In genomic region chr16:53503270-53503911, GRCh38 we compare ENCODE assay signal across 8 cellular contexts. TPM values are rescaled to one million over a fixed set of nuclear protein-coding genes. Genes with fewer than 3 reads are reported as not detected.
A peak's percentile ranks its signal among the peaks of the same experiment; 100 is the strongest.
DNase-seq lines count a peak whose midpoint lies in the region; ATAC-seq and TF ChIP-seq lines count a peak whose summit lies in the region.

No MANE protein-coding gene starts in this region.

- H2BK5ac ChIP-seq in mesendoderm (ENCODE audit: low read length) = peak overlapping the region; percentile 79

- H3K4me3 Mint-ChIP-seq in Calu3 (ENCODE audit: low read depth, unreplicated experiment) = peak overlapping the region; percentile 89

- peak overlapping the region; percentile 86 for H3K27ac ChIP-seq in HUES48 (ENCODE audit: low read depth, low read length)
- H3K27ac ChIP-seq in mesendoderm (ENCODE audit: low read depth, low read length) = peak overlapping the region; percentile 71

- peak overlapping the region; percentile 75 for H3K27ac Mint-ChIP-seq in Calu3 (ENCODE audit: unreplicated experiment)

- H3K4me1 ChIP-seq in HUES48 (ENCODE audit: control insufficient read depth, insufficient read depth, low read length) (peaks cover 18% of the 10 kb centered on the region), NT2/D1 (ENCODE audit: insufficient read depth, insufficient read length) (peaks cover 8% of the 10 kb centered on the region), endocrine pancreas (ENCODE audit: control insufficient read depth, insufficient read depth, low read length) (peaks cover 9% of the 10 kb centered on the region), mesendoderm (ENCODE audit: control insufficient read depth, low read depth, low read length) (peaks cover 14% of the 10 kb centered on the region)

- no CpG with 5 or more reads among the region's 46 CpGs for WGBS in mesendoderm (ENCODE audit: extremely low coverage, insufficient coverage, low lambda C conversion rate)

- peak overlapping the region; percentile 48 for H4K5ac ChIP-seq in mesendoderm (ENCODE audit: low read length)

- no peak for TF ChIP-seq CTCF in Calu3 (IDR thresholded peaks at IDR 0.05; ENCODE audit: unreplicated experiment)

- DNase-seq in Calu3 (peak; percentile 100), NT2/D1 (ENCODE audit: low read depth, low spot score) (peak; percentile 100), mesendoderm (peak; percentile 100)
- peak; percentile 100 for DNase-seq in activated CD8-positive, alpha-beta memory T cell treated with anti-CD3 and anti-CD28 coated beads, Interleukin-2, amount 50 U/mL, for 24 hours (ENCODE audit: extremely low read depth)
- DNase-seq in stimulated activated CD8-positive, alpha-beta memory T cell treated with anti-CD3 and anti-CD28 coated beads, Interleukin-12 subunit alpha, Interleukin-12 subunit beta, amount 100 ng/mL, for 4 hours (ENCODE audit: low read depth) = peak; percentile 99

- no peak overlapping the region for H4K8ac ChIP-seq in mesendoderm (ENCODE audit: low read depth, low read length)

- H3K4me2 ChIP-seq in mesendoderm (ENCODE audit: low read length) = peak overlapping the region; percentile 70

- no peak overlapping the region for H2BK15ac ChIP-seq in mesendoderm (replicated peaks; ENCODE audit: low read depth)

- H3K56ac ChIP-seq in mesendoderm (ENCODE audit: low read length) = peak overlapping the region; percentile 96

- peaks cover 33% of the 10 kb centered on the region for H3K4me1 Mint-ChIP-seq in Calu3 (ENCODE audit: low read depth, unreplicated experiment)

- ATAC-seq in GM21423 (IDR thresholded peaks at IDR 0.05; ENCODE audit: unreplicated experiment) = peak; percentile 94

- H3K27me3 ChIP-seq in HUES48 (ENCODE audit: control insufficient read depth, insufficient read depth, low read length) (no peaks in the 10 kb centered on the region), NT2/D1 (ENCODE audit: insufficient read depth, insufficient read length) (peaks cover 14% of the 10 kb centered on the region), endocrine pancreas (ENCODE audit: control insufficient read depth, insufficient read depth, low read length) (no peaks in the 10 kb centered on the region), mesendoderm (ENCODE audit: insufficient read depth, low read length, poor library complexity) (no peaks in the 10 kb centered on the region)

- peaks cover 11% of the 10 kb centered on the region for H3K36me3 ChIP-seq in HUES48 (ENCODE audit: control insufficient read depth, insufficient read depth, low read length)
- H3K36me3 ChIP-seq in NT2/D1 (ENCODE audit: insufficient read depth, insufficient read length, low read length) = peaks cover 2% of the 10 kb centered on the region
- no peaks in the 10 kb centered on the region for H3K36me3 ChIP-seq in endocrine pancreas (ENCODE audit: control insufficient read depth, insufficient read depth, low read length)
- no peaks in the 10 kb centered on the region for H3K36me3 ChIP-seq in mesendoderm (ENCODE audit: control insufficient read depth, insufficient read depth, low read length)

- H3K9me3 Mint-ChIP-seq in Calu3 (ENCODE audit: low read depth, unreplicated experiment) = no peaks in the 10 kb centered on the region

- peak overlapping the region; percentile 87 for H3K4me3 ChIP-seq in HUES48 (ENCODE audit: low read depth, low read length)
- H3K4me3 ChIP-seq in NT2/D1 (ENCODE audit: insufficient read length, low read depth) = peak overlapping the region; percentile 79
- H3K4me3 ChIP-seq in endocrine pancreas (ENCODE audit: control insufficient read depth, insufficient read depth, low read length) = no peak overlapping the region
- peak overlapping the region; percentile 60 for H3K4me3 ChIP-seq in mesendoderm (ENCODE audit: low read length)

- H2BK120ac ChIP-seq in mesendoderm (ENCODE audit: low read depth, low read length) = no peak overlapping the region

- H3K36me3 Mint-ChIP-seq in Calu3 (ENCODE audit: insufficient read depth, unreplicated experiment) = peaks cover 47% of the 10 kb centered on the region

- H2AK5ac ChIP-seq in mesendoderm (ENCODE audit: low read length) = no peak overlapping the region

- H3K4ac ChIP-seq in mesendoderm (ENCODE audit: low read depth, low read length) = no peak overlapping the region

- H3K79me1 ChIP-seq in mesendoderm (ENCODE audit: low read length) = peaks cover 5% of the 10 kb centered on the region

- no peaks in the 10 kb centered on the region for H3K27me3 Mint-ChIP-seq in Calu3 (ENCODE audit: unreplicated experiment)

- CTCF ChIA-PET in Calu3 (lab: Charles Lee) = interaction anchor here (0.7 to 1.5 kb wide), 5 partner anchors 37 to 1344 kb away, joined by 3 to 4 read pairs (median 3); no protein-coding TSS in a partner anchor

- peak overlapping the region; percentile 85 for H3K23ac ChIP-seq in mesendoderm (ENCODE audit: low read length)

- peaks cover 4% of the 10 kb centered on the region for H3K79me2 ChIP-seq in mesendoderm (ENCODE audit: control insufficient read depth, insufficient read depth, low read length)

- H3K9me3 ChIP-seq in HUES48 (ENCODE audit: control insufficient read depth, insufficient read depth, low read length) (no peaks in the 10 kb centered on the region), NT2/D1 (ENCODE audit: insufficient read depth, low read length) (no peaks in the 10 kb centered on the region), endocrine pancreas (ENCODE audit: control insufficient read depth, low read length) (no peaks in the 10 kb centered on the region)

- H3K18ac ChIP-seq in mesendoderm (ENCODE audit: low read length) = peak overlapping the region; percentile 11

- no TSS peak for BruUV-seq in Calu3 (replicated peaks; lab: Mats Ljungman, UMichigan)

- intact Hi-C loops in Calu3 (cut with micrococcal nuclease; ENCODE audit: unreplicated experiment) = loop anchor here (5.0 kb wide), 1 partner anchor 451 kb away; the partner anchor contains the start of genes CHD9 and CHD9NB

- H3K9ac ChIP-seq in HUES48 (ENCODE audit: low read depth, low read length) = 0 out of 2 replicates have a peak overlapping the region, but pooled peaks have one; percentile 38
- H3K9ac ChIP-seq in NT2/D1 (ENCODE audit: insufficient read length, low read depth) = peak overlapping the region; percentile 87
- peak overlapping the region; percentile 27 for H3K9ac ChIP-seq in endocrine pancreas (ENCODE audit: control insufficient read depth, insufficient read depth, low read length)
- H3K9ac ChIP-seq in mesendoderm (ENCODE audit: low read length) = peak overlapping the region; percentile 91

RNA-seq across cellular contexts. Expression of gene AKTIP, which starts 0.4 kb away (rescaled TPM):
- total RNA-seq in Calu3 (2022) = 46.4 and 59.4 TPM in 2 replicates
- polyA plus RNA-seq in mesendoderm (2013, experiment 1 of 2) = 15.0 TPM
- polyA plus RNA-seq in mesendoderm (2013, experiment 2 of 2) = 16.2 TPM

Comparison
In these comparisons a context has a peak if more than half of its experiments do, and no peak if none do; other contexts are left out.
1. H3K9ac ChIP-seq: peak in every context shown above with its lines; median percentile 91 in mesendoderm; 87 in NT2/D1; 38 in HUES48; 27 in endocrine pancreas.